10 cellular contexts compared by ENCODE assay signal in genomic region chr11:128424867-128425285, GRCh38.
DNase-seq lines count a peak whose midpoint lies in the region; ATAC-seq and TF ChIP-seq lines count a peak whose summit lies in the region.
"Had no signal": no experiment of that assay in that cellular context is flagged by ENCODE, and none has a peak within 500 bp of the region (broad histone marks: within the 10 kb centered on the region; RNA-seq: fewer than 3 reads in every experiment).

No MANE protein-coding gene starts in this region.

- H3K4me3 ChIP-seq in coronary artery (peak overlapping the region; percentile 16), stomach smooth muscle (ENCODE audit: low read length in 2 of 2) (peak overlapping the region in 1 of 2 donors; percentile 29)
- no peak overlapping the region for H3K4me3 ChIP-seq in CD8-positive, alpha-beta T cell (ENCODE audit: low read depth, low read length)
- H3K4me3 ChIP-seq: skin epidermis, tibial nerve had no signal

- ATAC-seq in CD8-positive, alpha-beta T cell, result no peak

- no peaks in the 10 kb centered on the region for H3K27me3 ChIP-seq in stomach smooth muscle (ENCODE audit: control insufficient read depth in 1 of 2, insufficient read depth in 2 of 2, low read length in 2 of 2)
- no peaks in the 10 kb centered on the region for H3K27me3 ChIP-seq in CD8-positive, alpha-beta T cell (ENCODE audit: insufficient read depth, low read length)
- H3K27me3 ChIP-seq: tibial nerve had no signal

- no peaks in the 10 kb centered on the region for H3K36me3 ChIP-seq in stomach smooth muscle (ENCODE audit: control insufficient read depth in 2 of 2, insufficient read depth in 2 of 2, low read length in 2 of 2)
- H3K36me3 ChIP-seq in CD8-positive, alpha-beta T cell (ENCODE audit: insufficient read depth, low read length), result no peaks in the 10 kb centered on the region
- H3K36me3 ChIP-seq: tibial nerve had no signal

- H3K9ac ChIP-seq in stomach smooth muscle (ENCODE audit: low read length in 2 of 2), result peak overlapping the region in 1 of 2 donors; percentile 42

- H3K27ac ChIP-seq in coronary artery (peak overlapping the region; percentile 63 to 84), stomach smooth muscle (ENCODE audit: low read length) (peak overlapping the region; percentile 18)
- H3K27ac ChIP-seq in CD8-positive, alpha-beta T cell (ENCODE audit: low read depth, low read length), result no peak overlapping the region

- intact Hi-C loops in CD8-positive, alpha-beta T cell (cut with DNase I, micrococcal nuclease), result loop anchor here in 1 of 2 experiments (5.0 kb wide), 1 partner anchor 43 kb away; no protein-coding TSS in a partner anchor

- DNase-seq in M059J (ENCODE audit: low read depth) (peak; percentile 80), coronary artery (ENCODE audit: low spot score) (peak; percentile 87), lung microvascular endothelial cell (ENCODE audit: low read depth in 2 of 2) (peak; percentile 37 to 80), GF-D8 (lab: John Stamatoyannopoulos, UW) (no peak)
- DNase-seq in CD8-positive, alpha-beta T cell, result no peak
- no peak for DNase-seq in activated T-cell treated with anti-CD3 and anti-CD28 coated beads, Interleukin-2, amount 50 U/mL, for 24 hours
- DNase-seq: NCI-H446 had no signal

- TF ChIP-seq CTCF in coronary artery (IDR thresholded peaks at IDR 0.05), result no peak
- no peak for TF ChIP-seq CTCF in CD8-positive, alpha-beta T cell (IDR thresholded peaks at IDR 0.05)

- peaks cover 46% of the 10 kb centered on the region for H3K4me1 Mint-ChIP-seq in CD8-positive, alpha-beta T cell (ENCODE audit: low read depth)
- peaks cover 59% of the 10 kb centered on the region for H3K4me1 Mint-ChIP-seq in activated T-cell treated with anti-CD3 and anti-CD28 coated beads, Interleukin-2, amount 50 U/mL, for 24 hours (ENCODE audit: low read depth)

- H3K36me3 Mint-ChIP-seq in CD8-positive, alpha-beta T cell, result no peaks in the 10 kb centered on the region
- no peaks in the 10 kb centered on the region for H3K36me3 Mint-ChIP-seq in activated T-cell treated with anti-CD3 and anti-CD28 coated beads, Interleukin-2, amount 50 U/mL, for 24 hours (ENCODE audit: low read depth)

- no peak overlapping the region for H3K27ac Mint-ChIP-seq in CD8-positive, alpha-beta T cell
- H3K27ac Mint-ChIP-seq in activated T-cell treated with anti-CD3 and anti-CD28 coated beads, Interleukin-2, amount 50 U/mL, for 24 hours, result no peak overlapping the region

- POLR2A ChIA-PET in CD8-positive, alpha-beta T cell (lab: Charles Lee), result interaction anchor here (0.8 kb wide), 1 partner anchor 34 kb away, joined by 3 read pairs; no protein-coding TSS in a partner anchor

- H3K9me3 ChIP-seq in stomach smooth muscle (ENCODE audit: control insufficient read depth in 2 of 2, low read length in 2 of 2), result no peaks in the 10 kb centered on the region
- no peaks in the 10 kb centered on the region for H3K9me3 ChIP-seq in CD8-positive, alpha-beta T cell (ENCODE audit: low read length)
- H3K9me3 ChIP-seq: tibial nerve had no signal

- H3K9me3 Mint-ChIP-seq in CD8-positive, alpha-beta T cell, result no peaks in the 10 kb centered on the region
- no peaks in the 10 kb centered on the region for H3K9me3 Mint-ChIP-seq in activated T-cell treated with anti-CD3 and anti-CD28 coated beads, Interleukin-2, amount 50 U/mL, for 24 hours

- H3K4me3 Mint-ChIP-seq in CD8-positive, alpha-beta T cell, result no peak overlapping the region
- H3K4me3 Mint-ChIP-seq in activated T-cell treated with anti-CD3 and anti-CD28 coated beads, Interleukin-2, amount 50 U/mL, for 24 hours, result no peak overlapping the region

- CTCF ChIA-PET in CD8-positive, alpha-beta T cell (lab: Charles Lee), result interaction anchor here (1.1 kb wide), 1 partner anchor 94 kb away, joined by 3 read pairs; no protein-coding TSS in a partner anchor

- H3K4me1 ChIP-seq in stomach smooth muscle (ENCODE audit: control insufficient read depth, insufficient read depth, low read length), result peaks cover 21% of the 10 kb centered on the region
- peaks cover 37% of the 10 kb centered on the region for H3K4me1 ChIP-seq in CD8-positive, alpha-beta T cell (ENCODE audit: insufficient read depth, low read length)

- H3K27me3 Mint-ChIP-seq in CD8-positive, alpha-beta T cell (ENCODE audit: low read depth), result no peaks in the 10 kb centered on the region
- no peaks in the 10 kb centered on the region for H3K27me3 Mint-ChIP-seq in activated T-cell treated with anti-CD3 and anti-CD28 coated beads, Interleukin-2, amount 50 U/mL, for 24 hours

Comparison
In these comparisons a context has a peak if more than half of its experiments do, and no peak if none do; other contexts are left out.
1. DNase-seq: peak in M059J (single experiment), coronary artery (single experiment) and lung microvascular endothelial cell (2 of 2); none in GF-D8 (single experiment), CD8-positive, alpha-beta T cell (0 of 7) and activated T-cell treated with anti-CD3 and anti-CD28 coated beads, Interleukin-2, amount 50 U/mL, for 24 hours (single experiment).